ENCODE assay signal across 8 cellular contexts in genomic region chr22:46079861-46080821, GRCh38.
DNase-seq lines count a peak whose midpoint lies in the region; ATAC-seq lines count a peak whose summit lies in the region.

No MANE protein-coding gene starts in this region.

- H3K27ac ChIP-seq in cingulate gyrus (ENCODE audit: low read depth, low read length), result peak overlapping the region; percentile 97

- DNase-seq in AG08395 (ENCODE audit: low spot score) (peak; percentile 81), MV-4-11 (lab: John Stamatoyannopoulos, UW) (peak; percentile 70), midbrain (lab: John Stamatoyannopoulos, UW) (peak; percentile 91), NCI-H1092 treated with DMSO at 0.1 percent for 48 hours (lab: John Stamatoyannopoulos, UW) (no peak)

- ATAC-seq in HG02938 (IDR thresholded peaks at IDR 0.05; ENCODE audit: unreplicated experiment) (no peak), HG03175 (IDR thresholded peaks at IDR 0.05; ENCODE audit: unreplicated experiment) (no peak), HG03442 (IDR thresholded peaks at IDR 0.05; ENCODE audit: unreplicated experiment) (no peak)
